1 cellular context compared by ENCODE assay signal in the genomic region with DNA sequence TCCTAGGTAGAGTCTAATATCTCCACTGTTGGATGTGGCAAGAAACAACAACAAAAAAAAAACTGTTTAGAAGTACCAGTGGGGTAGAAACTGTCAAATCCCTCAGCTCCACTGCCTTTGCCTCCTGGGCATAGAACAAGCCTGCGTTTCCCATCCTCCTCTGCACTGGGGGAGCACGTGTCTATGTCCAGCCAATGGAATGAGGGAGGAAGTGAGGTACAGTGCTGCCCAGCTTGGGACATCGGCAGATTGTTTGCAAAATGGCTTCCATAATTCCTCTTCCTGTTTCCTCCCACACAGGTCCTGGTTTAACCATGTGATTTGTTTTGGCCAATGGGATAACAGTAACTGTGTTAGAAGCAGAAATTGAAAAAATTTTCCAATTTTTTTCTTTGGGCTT.
TF ChIP-seq lines count a peak whose summit lies in the region.

No MANE protein-coding gene starts in this region.

TF ChIP-seq in HepG2, 621 proteins besides CTCF, POLR2A, EP300 and RAD21 (continued from another document):
- no peak for TF ChIP-seq ZBTB34 (CRISPR knock-in tag; IDR thresholded peaks at IDR 0.05)
- TF ChIP-seq ZMYM2 (CRISPR knock-in tag; IDR thresholded peaks at IDR 0.05) = no peak
- no peak for TF ChIP-seq ZNF160 (CRISPR knock-in tag; IDR thresholded peaks at IDR 0.05)
- TF ChIP-seq, protein P1, sequence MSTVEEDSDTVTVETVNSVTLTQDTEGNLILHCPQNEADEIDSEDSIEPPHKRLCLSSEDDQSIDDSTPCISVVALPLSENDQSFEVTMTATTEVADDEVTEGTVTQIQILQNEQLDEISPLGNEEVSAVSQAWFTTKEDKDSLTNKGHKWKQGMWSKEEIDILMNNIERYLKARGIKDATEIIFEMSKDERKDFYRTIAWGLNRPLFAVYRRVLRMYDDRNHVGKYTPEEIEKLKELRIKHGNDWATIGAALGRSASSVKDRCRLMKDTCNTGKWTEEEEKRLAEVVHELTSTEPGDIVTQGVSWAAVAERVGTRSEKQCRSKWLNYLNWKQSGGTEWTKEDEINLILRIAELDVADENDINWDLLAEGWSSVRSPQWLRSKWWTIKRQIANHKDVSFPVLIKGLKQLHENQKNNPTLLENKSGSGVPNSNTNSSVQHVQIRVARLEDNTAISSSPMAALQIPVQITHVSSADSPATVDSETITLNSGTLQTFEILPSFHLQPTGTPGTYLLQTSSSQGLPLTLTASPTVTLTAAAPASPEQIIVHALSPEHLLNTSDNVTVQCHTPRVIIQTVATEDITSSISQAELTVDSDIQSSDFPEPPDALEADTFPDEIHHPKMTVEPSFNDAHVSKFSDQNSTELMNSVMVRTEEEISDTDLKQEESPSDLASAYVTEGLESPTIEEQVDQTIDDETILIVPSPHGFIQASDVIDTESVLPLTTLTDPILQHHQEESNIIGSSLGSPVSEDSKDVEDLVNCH (CRISPR knock-in tag; IDR thresholded peaks at IDR 0.05) = no peak
